Comparison of ENCODE assay signal across 24 cellular contexts in the genomic region with DNA sequence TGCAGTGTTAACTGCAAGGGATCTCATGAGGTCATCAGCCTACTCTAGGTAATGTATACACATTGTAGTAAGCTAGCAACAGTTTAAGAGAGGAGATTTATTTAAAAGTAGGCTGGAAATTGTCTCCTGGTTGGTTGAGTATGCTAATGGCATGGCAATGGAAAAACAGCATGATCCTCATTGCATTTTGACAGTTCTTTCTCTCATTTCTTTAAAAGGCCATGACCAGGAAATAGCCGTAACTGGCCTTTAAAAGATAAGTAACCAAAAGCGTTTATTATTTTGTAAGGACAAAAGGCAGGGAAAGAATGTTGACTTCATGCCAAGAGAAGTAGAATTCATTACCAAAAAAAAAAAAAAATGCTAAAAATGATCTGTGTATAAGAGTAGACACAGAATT.
"Had no signal": no experiment of that assay in that cellular context is flagged by ENCODE, and none has a peak within 500 bp of the region (broad histone marks: within the 10 kb centered on the region; RNA-seq: fewer than 3 reads in every experiment).

No MANE protein-coding gene starts in this region.

- H3K27ac ChIP-seq: brain microvascular endothelial cell, coronary artery, gastrocnemius medialis, heart right ventricle, left lung, neutrophil, parathyroid adenoma, tibial artery, vagina had no signal

- H2AFZ ChIP-seq: parathyroid adenoma had no signal

- FAIRE-seq: keratinocyte, TTC549 had no signal

- H3K36me3 ChIP-seq: brain microvascular endothelial cell, gastrocnemius medialis, heart right ventricle, left lung, neutrophil, tibial artery, vagina had no signal

- ATAC-seq: activated CD8-positive, alpha-beta T cell treated with anti-CD3 and anti-CD28 coated beads, Interleukin-2, amount 10 ng/mL, durations not matched to agents 7 days and 5 days; gastrocnemius medialis; left lung; natural killer cell; stimulated activated naive B cell treated with anti-CD40 and anti-IgM and Interleukin-4, amounts not matched to agents 10 μg/mL and 1 μg/mL and 100 μg/mL, for 72 hours had no signal

- H3K9ac ChIP-seq: parathyroid adenoma had no signal

- DNase-seq: activated CD4-positive, alpha-beta T cell treated with anti-CD3 and anti-CD28 coated beads, Interleukin-2, amount 10 ng/mL, durations not matched to agents 24 days and 14 days; activated CD4-positive, CD25-positive, alpha-beta regulatory T cell; activated CD8-positive, alpha-beta memory T cell treated with anti-CD3 and anti-CD28 coated beads, Interleukin-2, amount 50 U/mL, for 4 hours; activated CD8-positive, alpha-beta T cell treated with anti-CD3 and anti-CD28 coated beads, Interleukin-2, amount 10 ng/mL, durations not matched to agents 7 days and 5 days; activated effector memory CD4-positive, alpha-beta T cell treated with anti-CD3 and anti-CD28 coated beads, Interleukin-2, amount 50 U/mL, for 16 hours; activated T-cell treated with anti-CD3 and anti-CD28 coated beads, Interleukin-2, amount 50 U/mL, for 48 hours; amniotic stem cell; brain microvascular endothelial cell; effector CD8-positive, alpha-beta T cell; gastrocnemius medialis; heart right ventricle; left lung; mesenchymal stem cell; natural killer cell; retina; stimulated activated CD4-positive, alpha-beta T cell treated with anti-CD3 and anti-CD28 coated beads, Interleukin-2, amount 100 ng/mL, for 48 hours; stimulated activated naive B cell treated with anti-CD40 and anti-IgM and Interleukin-4, amounts not matched to agents 10 μg/mL and 1 μg/mL and 100 μg/mL, for 72 hours; tibial artery had no signal

- H3K9me3 ChIP-seq: gastrocnemius medialis, heart right ventricle, left lung, neutrophil, tibial artery, vagina had no signal

- H3K4me3 ChIP-seq: coronary artery, gastrocnemius medialis, heart right ventricle, left lung, tibial artery, vagina had no signal

- H3K27me3 ChIP-seq: brain microvascular endothelial cell, gastrocnemius medialis, heart right ventricle, tibial artery, vagina had no signal

- H3K4me1 ChIP-seq: gastrocnemius medialis, left lung, parathyroid adenoma, tibial artery, vagina had no signal

- H3K79me2 ChIP-seq: parathyroid adenoma had no signal
